ENCODE assay signal across 2 cellular contexts in the genomic region with DNA sequence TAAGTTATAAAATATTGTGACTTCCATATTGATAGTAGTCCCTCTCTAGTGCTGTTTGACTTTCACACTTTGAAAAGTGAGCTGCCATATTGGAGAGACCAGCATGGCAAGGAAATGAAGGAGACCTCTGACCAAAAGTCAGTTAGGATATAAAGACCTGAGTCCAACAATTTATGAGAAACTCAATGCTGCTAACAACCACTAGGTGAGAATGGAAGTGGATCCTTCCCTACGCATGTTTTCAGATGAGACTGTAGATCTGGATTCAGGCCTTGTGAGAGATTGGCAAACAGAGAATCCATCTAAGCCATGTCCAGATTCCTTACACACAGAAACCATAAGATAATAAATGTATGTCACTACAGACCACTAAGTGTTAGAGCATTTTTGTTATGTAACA.
TF ChIP-seq lines count a peak whose summit lies in the region.

No MANE protein-coding gene starts in this region.

TF ChIP-seq in GM23338, 12 proteins besides CTCF, POLR2A, EP300 and RAD21 (continued from another document):
- TF ChIP-seq, protein P1, sequence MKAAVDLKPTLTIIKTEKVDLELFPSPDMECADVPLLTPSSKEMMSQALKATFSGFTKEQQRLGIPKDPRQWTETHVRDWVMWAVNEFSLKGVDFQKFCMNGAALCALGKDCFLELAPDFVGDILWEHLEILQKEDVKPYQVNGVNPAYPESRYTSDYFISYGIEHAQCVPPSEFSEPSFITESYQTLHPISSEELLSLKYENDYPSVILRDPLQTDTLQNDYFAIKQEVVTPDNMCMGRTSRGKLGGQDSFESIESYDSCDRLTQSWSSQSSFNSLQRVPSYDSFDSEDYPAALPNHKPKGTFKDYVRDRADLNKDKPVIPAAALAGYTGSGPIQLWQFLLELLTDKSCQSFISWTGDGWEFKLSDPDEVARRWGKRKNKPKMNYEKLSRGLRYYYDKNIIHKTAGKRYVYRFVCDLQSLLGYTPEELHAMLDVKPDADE (IDR thresholded peaks at IDR 0.05), result no peak
- no peak for TF ChIP-seq STAT1 (IDR thresholded peaks at IDR 0.05; ENCODE audit: unreplicated experiment)
- no peak for TF ChIP-seq JUNB (IDR thresholded peaks at IDR 0.05; ENCODE audit: unreplicated experiment)
- TF ChIP-seq, protein P2, sequence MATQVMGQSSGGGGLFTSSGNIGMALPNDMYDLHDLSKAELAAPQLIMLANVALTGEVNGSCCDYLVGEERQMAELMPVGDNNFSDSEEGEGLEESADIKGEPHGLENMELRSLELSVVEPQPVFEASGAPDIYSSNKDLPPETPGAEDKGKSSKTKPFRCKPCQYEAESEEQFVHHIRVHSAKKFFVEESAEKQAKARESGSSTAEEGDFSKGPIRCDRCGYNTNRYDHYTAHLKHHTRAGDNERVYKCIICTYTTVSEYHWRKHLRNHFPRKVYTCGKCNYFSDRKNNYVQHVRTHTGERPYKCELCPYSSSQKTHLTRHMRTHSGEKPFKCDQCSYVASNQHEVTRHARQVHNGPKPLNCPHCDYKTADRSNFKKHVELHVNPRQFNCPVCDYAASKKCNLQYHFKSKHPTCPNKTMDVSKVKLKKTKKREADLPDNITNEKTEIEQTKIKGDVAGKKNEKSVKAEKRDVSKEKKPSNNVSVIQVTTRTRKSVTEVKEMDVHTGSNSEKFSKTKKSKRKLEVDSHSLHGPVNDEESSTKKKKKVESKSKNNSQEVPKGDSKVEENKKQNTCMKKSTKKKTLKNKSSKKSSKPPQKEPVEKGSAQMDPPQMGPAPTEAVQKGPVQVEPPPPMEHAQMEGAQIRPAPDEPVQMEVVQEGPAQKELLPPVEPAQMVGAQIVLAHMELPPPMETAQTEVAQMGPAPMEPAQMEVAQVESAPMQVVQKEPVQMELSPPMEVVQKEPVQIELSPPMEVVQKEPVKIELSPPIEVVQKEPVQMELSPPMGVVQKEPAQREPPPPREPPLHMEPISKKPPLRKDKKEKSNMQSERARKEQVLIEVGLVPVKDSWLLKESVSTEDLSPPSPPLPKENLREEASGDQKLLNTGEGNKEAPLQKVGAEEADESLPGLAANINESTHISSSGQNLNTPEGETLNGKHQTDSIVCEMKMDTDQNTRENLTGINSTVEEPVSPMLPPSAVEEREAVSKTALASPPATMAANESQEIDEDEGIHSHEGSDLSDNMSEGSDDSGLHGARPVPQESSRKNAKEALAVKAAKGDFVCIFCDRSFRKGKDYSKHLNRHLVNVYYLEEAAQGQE (IDR thresholded peaks at IDR 0.05; ENCODE audit: unreplicated experiment), result no peak
- TF ChIP-seq POLR2AphosphoS5 (IDR thresholded peaks at IDR 0.05; ENCODE audit: low read depth), result no peak

TF ChIP-seq in H1, 55 proteins besides CTCF, POLR2A, EP300 and RAD21 (continued from another document):
- TF ChIP-seq KDM1A (IDR thresholded peaks at IDR 0.05; ENCODE audit: borderline replicate concordance, low read length) (no peak), CHD1 (IDR thresholded peaks at IDR 0.05; ENCODE audit: low read depth, low read length) (no peak), BACH1 (IDR thresholded peaks at IDR 0.05; ENCODE audit: low read length) (no peak), TCF12 (IDR thresholded peaks at IDR 0.05; ENCODE audit: low read depth, low read length) (no peak), POU5F1 (IDR thresholded peaks at IDR 0.05; ENCODE audit: low read depth, low read length) (no peak), BRCA1 (IDR thresholded peaks at IDR 0.05; ENCODE audit: low read depth, low read length) (no peak), ATF2 (IDR thresholded peaks at IDR 0.05; ENCODE audit: low read length) (no peak), TBP (IDR thresholded peaks at IDR 0.05; ENCODE audit: low read depth, low read length) (no peak), CBX5 (IDR thresholded peaks at IDR 0.05; ENCODE audit: low read depth, low read length) (no peak), GTF2F1 (IDR thresholded peaks at IDR 0.05; ENCODE audit: borderline replicate concordance, low read depth, low read length) (no peak), TEAD4 (IDR thresholded peaks at IDR 0.05; ENCODE audit: low read depth, low read length) (no peak), SAP30 (IDR thresholded peaks at IDR 0.05; ENCODE audit: insufficient read depth, insufficient replicate concordance, low read length) (no peak)
TF ChIP-seq in H1: peak in this region for 0.
